In the genomic region with DNA sequence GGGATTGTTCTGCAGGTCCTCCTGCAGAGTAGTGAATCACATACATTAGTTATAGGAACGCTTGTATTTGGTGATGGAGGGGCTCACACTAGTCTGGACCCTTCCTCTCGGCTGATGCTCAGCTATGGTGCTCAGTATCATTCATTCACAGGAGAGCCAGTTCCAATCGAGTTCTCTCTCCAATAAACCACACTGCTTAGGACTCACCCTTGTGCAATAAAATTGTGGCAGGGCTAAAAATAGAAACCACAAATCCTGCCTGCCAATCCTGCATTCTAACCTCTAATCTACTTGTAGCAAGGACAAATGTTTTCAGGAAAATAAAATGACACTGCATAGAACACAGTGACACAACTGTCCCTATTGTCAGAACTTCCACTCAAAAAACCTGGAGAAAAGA, we compare ENCODE assay signal across 9 cellular contexts.
DNase-seq lines count a peak whose midpoint lies in the region; ATAC-seq and TF ChIP-seq lines count a peak whose summit lies in the region.
"Had no signal": no experiment of that assay in that cellular context is flagged by ENCODE, and none has a peak within 500 bp of the region (broad histone marks: within the 10 kb centered on the region; RNA-seq: fewer than 3 reads in every experiment).

No MANE protein-coding gene starts in this region.

- peak overlapping the region; percentile 22 for H3K27ac Mint-ChIP-seq in activated naive CD8-positive, alpha-beta T cell
- H3K27ac Mint-ChIP-seq in activated naive CD8-positive, alpha-beta T cell treated with anti-CD3 and anti-CD28 coated beads, Interleukin-2, amount 50 U/mL, for 24 hours: no peak overlapping the region
- H3K27ac Mint-ChIP-seq in activated naive CD8-positive, alpha-beta T cell treated with anti-CD3 and anti-CD28 coated beads for 36 hours: peak overlapping the region; percentile 4
- no peak overlapping the region for H3K27ac Mint-ChIP-seq in endodermal cell
- H3K27ac Mint-ChIP-seq: activated T-helper 2 cell treated with anti-CD3 and anti-CD28 coated beads, Interferon-gamma antibody, Interleukin-2, Interleukin-4, amounts not matched to agents 10 μg/mL and 5 μg/mL and 100 μg/mL, durations not matched to agents 14 hours and 24 hours and 36 hours had no signal

- TF ChIP-seq POLR2A in thyroid gland (IDR thresholded peaks at IDR 0.05): no peak

- POLR2A ChIA-PET in GM10248 (lab: Yijun Ruan, JAX): no interaction called here

- CTCF ChIA-PET in GM10248 (lab: Yijun Ruan, JAX): no interaction called here

- no peak overlapping the region for H3K9ac ChIP-seq in endodermal cell (ENCODE audit: extremely low read depth, low read length, poor library complexity, severe bottlenecking)

- H3K27me3 Mint-ChIP-seq in activated naive CD8-positive, alpha-beta T cell: no peaks in the 10 kb centered on the region
- peaks cover 2% of the 10 kb centered on the region for H3K27me3 Mint-ChIP-seq in activated naive CD8-positive, alpha-beta T cell treated with anti-CD3 and anti-CD28 coated beads, Interleukin-2, amount 50 U/mL, for 24 hours
- H3K27me3 Mint-ChIP-seq in activated naive CD8-positive, alpha-beta T cell treated with anti-CD3 and anti-CD28 coated beads for 36 hours: no peaks in the 10 kb centered on the region
- H3K27me3 Mint-ChIP-seq in endodermal cell (ENCODE audit: insufficient read depth): peaks cover 1% of the 10 kb centered on the region

- ATAC-seq in activated naive CD8-positive, alpha-beta T cell treated with anti-CD3 and anti-CD28 coated beads, Interleukin-2, amount 50 U/mL, for 24 hours: no peak
- no peak for ATAC-seq in HG02678 (IDR thresholded peaks at IDR 0.05; ENCODE audit: unreplicated experiment)

- no peak overlapping the region for H3K4me3 ChIP-seq in thyroid gland (replicated peaks in 1 of 3)
- H3K4me3 ChIP-seq in endodermal cell (ENCODE audit: low read length): no peak overlapping the region

- H3K4me3 Mint-ChIP-seq in activated naive CD8-positive, alpha-beta T cell: no peak overlapping the region
- H3K4me3 Mint-ChIP-seq in activated naive CD8-positive, alpha-beta T cell treated with anti-CD3 and anti-CD28 coated beads, Interleukin-2, amount 50 U/mL, for 24 hours: no peak overlapping the region
- no peak overlapping the region for H3K4me3 Mint-ChIP-seq in activated naive CD8-positive, alpha-beta T cell treated with anti-CD3 and anti-CD28 coated beads for 36 hours
- H3K4me3 Mint-ChIP-seq in endodermal cell: no peak overlapping the region

- H3K9me3 Mint-ChIP-seq in activated naive CD8-positive, alpha-beta T cell (ENCODE audit: low read depth): no peaks in the 10 kb centered on the region
- H3K9me3 Mint-ChIP-seq in activated naive CD8-positive, alpha-beta T cell treated with anti-CD3 and anti-CD28 coated beads, Interleukin-2, amount 50 U/mL, for 24 hours: no peaks in the 10 kb centered on the region
- H3K9me3 Mint-ChIP-seq in activated naive CD8-positive, alpha-beta T cell treated with anti-CD3 and anti-CD28 coated beads for 36 hours: peaks cover 1% of the 10 kb centered on the region
- H3K9me3 Mint-ChIP-seq in endodermal cell: no peaks in the 10 kb centered on the region
- H3K9me3 Mint-ChIP-seq: activated T-helper 2 cell treated with anti-CD3 and anti-CD28 coated beads, Interferon-gamma antibody, Interleukin-2, Interleukin-4, amounts not matched to agents 10 μg/mL and 5 μg/mL and 100 μg/mL, durations not matched to agents 14 hours and 24 hours and 36 hours had no signal

- DNase-seq in activated naive CD8-positive, alpha-beta T cell treated with anti-CD3 and anti-CD28 coated beads, Interleukin-2, amount 50 U/mL, for 24 hours: no peak
- DNase-seq in activated naive CD8-positive, alpha-beta T cell treated with anti-CD3 and anti-CD28 coated beads for 36 hours: no peak
- DNase-seq in iris pigment epithelial cell (ENCODE audit: low read depth) (peak; percentile 65), thyroid gland (no peak), GM10248 (ENCODE audit: extremely low spot score) (no peak), endodermal cell (no peak)

- H3K36me3 ChIP-seq in thyroid gland: no peaks in the 10 kb centered on the region
- H3K36me3 ChIP-seq in endodermal cell (ENCODE audit: control insufficient read depth, insufficient read depth, low read length): no peaks in the 10 kb centered on the region

- no peak for TF ChIP-seq CTCF in thyroid gland (IDR thresholded peaks at IDR 0.05)
- TF ChIP-seq CTCF in GM10248 (IDR thresholded peaks at IDR 0.05; ENCODE audit: control extremely low read depth, extremely low read depth, low read depth, missing control alignments): no peak
- no peak for TF ChIP-seq CTCF in endodermal cell (conservative IDR thresholded peaks at IDR 0.05)

- H3K9me3 ChIP-seq in thyroid gland: no peaks in the 10 kb centered on the region
- no peaks in the 10 kb centered on the region for H3K9me3 ChIP-seq in endodermal cell (ENCODE audit: control insufficient read depth, low read length)

- no peaks in the 10 kb centered on the region for H3K36me3 Mint-ChIP-seq in activated naive CD8-positive, alpha-beta T cell
- H3K36me3 Mint-ChIP-seq in activated naive CD8-positive, alpha-beta T cell treated with anti-CD3 and anti-CD28 coated beads, Interleukin-2, amount 50 U/mL, for 24 hours (ENCODE audit: low read depth): no peaks in the 10 kb centered on the region
- H3K36me3 Mint-ChIP-seq in activated naive CD8-positive, alpha-beta T cell treated with anti-CD3 and anti-CD28 coated beads for 36 hours: no peaks in the 10 kb centered on the region
- no peaks in the 10 kb centered on the region for H3K36me3 Mint-ChIP-seq in endodermal cell (ENCODE audit: low read depth)

- H3K27ac ChIP-seq in thyroid gland: peak overlapping the region; percentile 26 to 71 (median 54)
- H3K27ac ChIP-seq in endodermal cell (ENCODE audit: low read depth, low read length): no peak overlapping the region

- peaks cover 36% of the 10 kb centered on the region for H3K4me1 Mint-ChIP-seq in activated naive CD8-positive, alpha-beta T cell (ENCODE audit: low read depth)
- H3K4me1 Mint-ChIP-seq in activated naive CD8-positive, alpha-beta T cell treated with anti-CD3 and anti-CD28 coated beads, Interleukin-2, amount 50 U/mL, for 24 hours: peaks cover 61% of the 10 kb centered on the region
- peaks cover 54% of the 10 kb centered on the region for H3K4me1 Mint-ChIP-seq in activated naive CD8-positive, alpha-beta T cell treated with anti-CD3 and anti-CD28 coated beads for 36 hours
- peaks cover 16% of the 10 kb centered on the region for H3K4me1 Mint-ChIP-seq in endodermal cell

- H3K4me1 ChIP-seq in thyroid gland (peaks cover 8 to 35% of the 10 kb centered on the region in 2 donors), endodermal cell (ENCODE audit: control insufficient read depth, insufficient read depth, low read length) (peaks cover 5% of the 10 kb centered on the region)

- 60 to 65% methylated on average over 3 of the region's 3 CpGs for WGBS in thyroid gland, 2 donors
- 89 to 94% methylated on average over 3 of the region's 3 CpGs for WGBS in endodermal cell (ENCODE audit: insufficient coverage in 1 of 2, insufficient read length in 1 of 2), 2 experiments

- H3K27me3 ChIP-seq in thyroid gland (no peaks in the 10 kb centered on the region), endodermal cell (ENCODE audit: control insufficient read depth, insufficient read depth, low read length, poor library complexity, severe bottlenecking) (no peaks in the 10 kb centered on the region)

- intact Hi-C loops in thyroid gland (cut with DNase I): no loop called here

Comparison
In these comparisons a context has a peak if more than half of its experiments do, and no peak if none do; other contexts are left out.
1. H3K27ac Mint-ChIP-seq: peak in activated naive CD8-positive, alpha-beta T cell (single experiment) and activated naive CD8-positive, alpha-beta T cell treated with anti-CD3 and anti-CD28 coated beads for 36 hours (single experiment); none in activated naive CD8-positive, alpha-beta T cell treated with anti-CD3 and anti-CD28 coated beads, Interleukin-2, amount 50 U/mL, for 24 hours (single experiment) and endodermal cell (single experiment).